Comparison of ENCODE assay signal across 17 cellular contexts in the genomic region with DNA sequence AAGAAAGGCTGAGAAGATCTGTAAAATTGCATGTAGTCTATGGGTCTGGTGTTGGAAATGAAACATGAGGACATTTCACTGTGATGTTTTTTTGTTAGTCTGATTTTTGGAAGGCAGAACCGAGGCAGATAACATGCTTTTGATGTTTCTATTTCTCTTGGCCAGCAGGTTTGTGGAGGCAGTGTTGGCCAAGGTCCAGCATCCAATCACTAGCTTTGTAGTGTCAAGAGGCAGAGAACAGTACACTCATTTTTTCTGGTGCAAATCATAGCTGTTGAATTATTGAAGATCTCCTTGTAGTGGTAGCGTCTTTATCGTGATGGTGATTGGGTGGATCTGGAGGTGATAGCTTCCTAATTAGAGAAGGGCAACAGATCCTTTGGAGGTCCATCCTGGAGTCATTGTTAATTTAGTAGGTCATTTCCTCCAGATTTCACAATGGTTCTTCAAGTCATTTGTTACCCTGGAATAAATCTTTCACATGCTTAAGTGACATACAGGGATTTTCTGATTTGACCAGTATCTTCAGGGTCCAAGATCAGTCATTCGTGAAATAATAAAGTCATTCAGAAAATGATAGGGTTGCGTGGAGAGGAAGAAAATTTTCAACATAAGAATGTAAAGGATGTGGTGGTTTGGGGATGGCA.
DNase-seq lines count a peak whose midpoint lies in the region; ATAC-seq and TF ChIP-seq lines count a peak whose summit lies in the region.
"Had no signal": no experiment of that assay in that cellular context is flagged by ENCODE, and none has a peak within 500 bp of the region (broad histone marks: within the 10 kb centered on the region; RNA-seq: fewer than 3 reads in every experiment).

No MANE protein-coding gene starts in this region.

- no peak overlapping the region for H3K4me2 ChIP-seq in trophoblast cell (ENCODE audit: low read length)

- no peak overlapping the region for H3K18ac ChIP-seq in trophoblast cell (ENCODE audit: low read length)

- H3K4ac ChIP-seq in trophoblast cell (ENCODE audit: low read depth, low read length) = no peak overlapping the region

- no peaks in the 10 kb centered on the region for H3K36me3 ChIP-seq in testis (ENCODE audit: low read depth, missing control alignments)
- H3K36me3 ChIP-seq in trophoblast cell (ENCODE audit: control insufficient read depth in 1 of 2, insufficient read depth in 2 of 2, low read length in 2 of 2) = no peaks in the 10 kb centered on the region

- H2BK120ac ChIP-seq in trophoblast cell (ENCODE audit: insufficient read depth, low read length, poor library complexity) = no peak overlapping the region

- H3K36me3 Mint-ChIP-seq in stimulated activated memory B cell treated with anti-CD40 and anti-IgM and Interleukin-4, amounts not matched to agents 10 μg/mL and 1 μg/mL and 100 μg/mL, for 72 hours = no peaks in the 10 kb centered on the region
- H3K36me3 Mint-ChIP-seq: CD4-positive, CD25-positive, alpha-beta regulatory T cell had no signal

- no peak overlapping the region for H3K4me3 ChIP-seq in testis
- H3K4me3 ChIP-seq in trophoblast cell (ENCODE audit: low read depth, low read length) = no peak overlapping the region

- no peak overlapping the region for H2AFZ ChIP-seq in trophoblast cell (ENCODE audit: insufficient read depth, low read length, poor library complexity)

- H3K79me2 ChIP-seq in trophoblast cell (ENCODE audit: control insufficient read depth, insufficient read depth, low read length, poor library complexity) = no peaks in the 10 kb centered on the region

- no peak for TF ChIP-seq CTCF in testis (IDR thresholded peaks at IDR 0.05)

- 40 to 43% methylated on average over 5 of the region's 5 CpGs for WGBS in testis, 2 donors
- WGBS in trophoblast cell (ENCODE audit: extremely low coverage, insufficient coverage, insufficient read length) = no CpG with 5 or more reads among the region's 5 CpGs

- H3K27me3 Mint-ChIP-seq in stimulated activated memory B cell treated with anti-CD40 and anti-IgM and Interleukin-4, amounts not matched to agents 10 μg/mL and 1 μg/mL and 100 μg/mL, for 72 hours = no peaks in the 10 kb centered on the region
- H3K27me3 Mint-ChIP-seq: CD4-positive, CD25-positive, alpha-beta regulatory T cell; IgD-negative memory B cell had no signal

- H3K27ac Mint-ChIP-seq in stimulated activated memory B cell treated with anti-CD40 and anti-IgM and Interleukin-4, amounts not matched to agents 10 μg/mL and 1 μg/mL and 100 μg/mL, for 72 hours = no peak overlapping the region
- H3K27ac Mint-ChIP-seq: CD4-positive, CD25-positive, alpha-beta regulatory T cell; IgD-negative memory B cell had no signal

- ATAC-seq in left ventricle myocardium superior = no peak
- ATAC-seq in stimulated activated memory B cell treated with anti-CD40 and anti-IgM and Interleukin-4, amounts not matched to agents 10 μg/mL and 1 μg/mL and 100 μg/mL, for 72 hours = no peak

- no peak overlapping the region for H4K91ac ChIP-seq in trophoblast cell (ENCODE audit: low read depth, low read length)

- H3K27ac ChIP-seq in testis = no peak overlapping the region
- H3K27ac ChIP-seq in trophoblast cell (ENCODE audit: low read depth, low read length) = no peak overlapping the region

- H3K9me3 ChIP-seq in testis (no peaks in the 10 kb centered on the region), trophoblast cell (ENCODE audit: insufficient read depth, low read depth, low read length) (no peaks in the 10 kb centered on the region)

- H3K4me1 Mint-ChIP-seq in stimulated activated memory B cell treated with anti-CD40 and anti-IgM and Interleukin-4, amounts not matched to agents 10 μg/mL and 1 μg/mL and 100 μg/mL, for 72 hours = no peaks in the 10 kb centered on the region
- H3K4me1 Mint-ChIP-seq: CD4-positive, CD25-positive, alpha-beta regulatory T cell; IgD-negative memory B cell had no signal

- no peak overlapping the region for H3K14ac ChIP-seq in trophoblast cell (ENCODE audit: low read length)

- DNase-seq in left ventricle myocardium superior (peak; percentile 32), cardiac septum (ENCODE audit: low spot score) (no peak), astrocyte of the hippocampus (ENCODE audit: low read depth, low spot score) (peak; percentile 73), iris pigment epithelial cell (ENCODE audit: low read depth) (peak; percentile 3), testis (peak; percentile 76), T-helper 9 cell (no peak), trophoblast cell (no peak)
- DNase-seq: CD4-positive, CD25-positive, alpha-beta regulatory T cell; DMS79; NCI-H1694; NCI-H345; NCI-H524; NCI-H82; OCI-M1; Right ventricle myocardium superior had no signal

- H3K4me1 ChIP-seq in testis (no peaks in the 10 kb centered on the region), trophoblast cell (ENCODE audit: control insufficient read depth in 1 of 2, insufficient read depth in 2 of 2, low read length in 2 of 2) (no peaks in the 10 kb centered on the region)

- no peak overlapping the region for H3K4me3 Mint-ChIP-seq in stimulated activated memory B cell treated with anti-CD40 and anti-IgM and Interleukin-4, amounts not matched to agents 10 μg/mL and 1 μg/mL and 100 μg/mL, for 72 hours
- H3K4me3 Mint-ChIP-seq: CD4-positive, CD25-positive, alpha-beta regulatory T cell; IgD-negative memory B cell had no signal

- no peak overlapping the region for H3K23ac ChIP-seq in trophoblast cell (ENCODE audit: low read length)

- H3K9ac ChIP-seq in trophoblast cell (ENCODE audit: low read length) = no peak overlapping the region

- H2AK5ac ChIP-seq in trophoblast cell (ENCODE audit: low read length) = no peak overlapping the region

- no peak overlapping the region for H2BK5ac ChIP-seq in trophoblast cell (ENCODE audit: low read depth, low read length, poor library complexity)

- H3K9me3 Mint-ChIP-seq in stimulated activated memory B cell treated with anti-CD40 and anti-IgM and Interleukin-4, amounts not matched to agents 10 μg/mL and 1 μg/mL and 100 μg/mL, for 72 hours = peaks cover 11% of the 10 kb centered on the region

- no peaks in the 10 kb centered on the region for H3K79me1 ChIP-seq in trophoblast cell (ENCODE audit: low read length)

- no peak overlapping the region for H2BK12ac ChIP-seq in trophoblast cell (ENCODE audit: low read length)

- TF ChIP-seq POLR2A in testis (IDR thresholded peaks at IDR 0.05) = no peak

- no peaks in the 10 kb centered on the region for H3K27me3 ChIP-seq in testis
- no peaks in the 10 kb centered on the region for H3K27me3 ChIP-seq in trophoblast cell (ENCODE audit: insufficient read depth, low read length)

- intact Hi-C loops in left ventricle myocardium superior (cut with micrococcal nuclease) (no loop called here), cardiac septum (cut with DNase I) (no loop called here), testis (cut with DNase I; ENCODE audit: low total_unique reads) (no loop called here)

- no peak overlapping the region for H4K8ac ChIP-seq in trophoblast cell (ENCODE audit: low read depth, low read length)

- H4K12ac ChIP-seq in trophoblast cell (ENCODE audit: low read depth, low read length) = no peak overlapping the region

Comparison
In these comparisons a context has a peak if more than half of its experiments do, and no peak if none do; other contexts are left out.
1. DNase-seq: peak in left ventricle myocardium superior (single experiment), astrocyte of the hippocampus (single experiment), iris pigment epithelial cell (single experiment) and testis (single experiment); none in cardiac septum (single experiment), T-helper 9 cell (single experiment) and trophoblast cell (0 of 2).